In the genomic region with DNA sequence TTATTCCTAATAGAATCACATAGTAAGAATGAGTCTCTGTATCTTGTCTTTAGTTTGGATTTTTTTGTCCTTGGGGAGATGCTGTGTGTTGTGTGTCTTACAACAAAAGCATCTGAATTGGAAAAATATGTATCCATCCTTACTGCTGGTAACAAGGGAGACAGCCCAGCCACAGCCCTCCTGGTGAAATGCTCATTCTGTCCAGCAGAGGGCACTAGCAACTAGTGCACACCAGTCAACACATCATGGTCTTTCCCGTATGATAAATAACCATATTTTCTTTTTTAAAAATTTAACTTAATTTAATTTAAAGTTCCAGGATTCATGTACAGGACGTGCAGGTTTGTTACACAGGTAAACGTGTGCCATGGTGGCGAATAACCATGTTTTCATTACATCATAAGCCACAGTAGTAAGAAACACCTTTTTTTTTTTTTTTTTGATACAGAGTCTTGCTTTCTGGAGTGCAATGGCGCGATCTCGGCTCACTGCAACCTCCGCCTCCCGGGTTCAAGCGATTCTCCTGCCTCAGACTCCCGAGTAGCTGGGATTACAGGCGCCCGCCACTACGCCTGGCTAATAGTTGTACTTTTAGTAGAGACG, we compare ENCODE assay signal across 9 cellular contexts.
A peak's percentile ranks its signal among the peaks of the same experiment; 100 is the strongest.
DNase-seq lines count a peak whose midpoint lies in the region; ATAC-seq, FAIRE-seq and TF ChIP-seq lines count a peak whose summit lies in the region.
"Had no signal": no experiment of that assay in that cellular context is flagged by ENCODE, and none has a peak within 500 bp of the region (broad histone marks: within the 10 kb centered on the region; RNA-seq: fewer than 3 reads in every experiment).

No MANE protein-coding gene starts in this region.

- H3K27ac ChIP-seq in CD8-positive, alpha-beta memory T cell (ENCODE audit: low read depth, low read length), result no peak overlapping the region
- H3K27ac ChIP-seq in H1 (ENCODE audit: low read depth, low read length), result no peak overlapping the region

- H4K20me1 ChIP-seq in H1 (replicated peaks in 1 of 2; ENCODE audit: control insufficient read depth in 1 of 2, insufficient read depth in 2 of 2, low read length in 2 of 2), result no peaks in the 10 kb centered on the region

- no peak overlapping the region for H3K14ac ChIP-seq in H1 (ENCODE audit: insufficient read length)

- H3K4me2 ChIP-seq in H1 (ENCODE audit: insufficient read depth in 1 of 2, low read depth in 2 of 2, low read length in 2 of 2), result no peak overlapping the region

- peaks cover 18 to 53% of the 10 kb centered on the region in 2 donors for H3K27me3 Mint-ChIP-seq in CD8-positive, alpha-beta memory T cell
- peaks cover 12% of the 10 kb centered on the region for H3K27me3 Mint-ChIP-seq in activated CD8-positive, alpha-beta T cell treated with anti-CD3 and anti-CD28 coated beads for 36 hours
- peaks cover 8% of the 10 kb centered on the region for H3K27me3 Mint-ChIP-seq in mesothelial cell of epicardium (ENCODE audit: low read depth)

- H4K8ac ChIP-seq in H1 (ENCODE audit: extremely low read depth, insufficient read depth, low read length), result no peak overlapping the region

- intact Hi-C loops in activated CD8-positive, alpha-beta T cell treated with anti-CD3 and anti-CD28 coated beads for 36 hours (cut with micrococcal nuclease), result loop anchor here (2.0 to 10.0 kb wide), 2 partner anchors 1084 to 1498 kb away; no protein-coding TSS in a partner anchor

- H4K5ac ChIP-seq in H1 (ENCODE audit: insufficient read length, low read depth, low read length), result no peak overlapping the region

- no peaks in the 10 kb centered on the region for H3K79me2 ChIP-seq in H1 (ENCODE audit: control insufficient read depth in 1 of 2, insufficient read depth in 2 of 2, low read length in 2 of 2)

- H3K23ac ChIP-seq in H1 (ENCODE audit: insufficient read length), result no peak overlapping the region

- H3K9me3 ChIP-seq in CD8-positive, alpha-beta memory T cell (ENCODE audit: low read length), result no peaks in the 10 kb centered on the region
- no peaks in the 10 kb centered on the region for H3K9me3 ChIP-seq in H1 (ENCODE audit: insufficient read depth in 2 of 2, low read depth in 1 of 2, low read length in 1 of 2)

- H2BK12ac ChIP-seq in H1 (ENCODE audit: low read depth, low read length), result no peak overlapping the region

- no peak overlapping the region for H3K9ac ChIP-seq in H1 (replicated peaks in 1 of 4; ENCODE audit: extremely low read depth in 1 of 4, low read depth in 3 of 4, low read length in 3 of 4)

- no peak overlapping the region for H4K91ac ChIP-seq in H1 (replicated peaks; ENCODE audit: insufficient read length, low read length)

- no peak overlapping the region for H2BK15ac ChIP-seq in H1 (ENCODE audit: low read length)

- no peaks in the 10 kb centered on the region for H3K36me3 Mint-ChIP-seq in CD8-positive, alpha-beta memory T cell
- no peaks in the 10 kb centered on the region for H3K36me3 Mint-ChIP-seq in activated CD8-positive, alpha-beta T cell treated with anti-CD3 and anti-CD28 coated beads for 36 hours (ENCODE audit: low read depth)
- no peaks in the 10 kb centered on the region for H3K36me3 Mint-ChIP-seq in mesothelial cell of epicardium

- no peaks in the 10 kb centered on the region for H3K4me1 Mint-ChIP-seq in CD8-positive, alpha-beta memory T cell
- H3K4me1 Mint-ChIP-seq in activated CD8-positive, alpha-beta T cell treated with anti-CD3 and anti-CD28 coated beads for 36 hours (ENCODE audit: low read depth), result no peaks in the 10 kb centered on the region
- H3K4me1 Mint-ChIP-seq in mesothelial cell of epicardium, result peaks cover 16% of the 10 kb centered on the region

- no peak overlapping the region for H3K4me3 Mint-ChIP-seq in CD8-positive, alpha-beta memory T cell
- H3K4me3 Mint-ChIP-seq in activated CD8-positive, alpha-beta T cell treated with anti-CD3 and anti-CD28 coated beads for 36 hours, result no peak overlapping the region
- H3K4me3 Mint-ChIP-seq in mesothelial cell of epicardium, result peak overlapping the region; percentile 1

- H3K4me1 ChIP-seq in CD8-positive, alpha-beta memory T cell (ENCODE audit: insufficient read depth, low read length), result no peaks in the 10 kb centered on the region
- H3K4me1 ChIP-seq in H1 (replicated peaks in 1 of 4; ENCODE audit: control insufficient read depth in 3 of 4, insufficient read depth in 4 of 4, low read length in 3 of 4), result no peaks in the 10 kb centered on the region

- H3K27me3 ChIP-seq in CD8-positive, alpha-beta memory T cell (ENCODE audit: insufficient read depth, low read length, poor library complexity, severe bottlenecking), result no peaks in the 10 kb centered on the region
- no peaks in the 10 kb centered on the region for H3K27me3 ChIP-seq in H1 (replicated peaks in 1 of 4; ENCODE audit: control insufficient read depth in 3 of 4, extremely low read depth in 1 of 4, insufficient read depth in 3 of 4, low read length in 3 of 4)

- TF ChIP-seq POLR2A in H1 (IDR thresholded peaks at IDR 0.05; ENCODE audit: control extremely low read depth in 1 of 2, low read depth in 2 of 2, low read length in 2 of 2), result no peak

- no peak overlapping the region for H2AK5ac ChIP-seq in H1 (ENCODE audit: low read depth, low read length)

- no peak for TF ChIP-seq EP300 in H1 (IDR thresholded peaks at IDR 0.05; ENCODE audit: borderline replicate concordance in 1 of 2, low read depth in 2 of 2, low read length in 2 of 2)

- no peak overlapping the region for H2BK20ac ChIP-seq in H1 (ENCODE audit: low read length)

- H3K23me2 ChIP-seq in H1 (ENCODE audit: low read depth, low read length), result no peaks in the 10 kb centered on the region

- DNase-seq in CD8-positive, alpha-beta memory T cell, result peak; percentile 48 to 75 (median 55)
- DNase-seq in NCI-H748 treated with DMSO at 0.1 percent for 48 hours (lab: John Stamatoyannopoulos, UW), result peak; percentile 23
- DNase-seq in activated CD8-positive, alpha-beta T cell treated with anti-CD3 and anti-CD28 coated beads for 36 hours, result peak; percentile 82
- DNase-seq in H1 (ENCODE audit: low read depth in 1 of 2, low spot score in 2 of 2), result peak; percentile 56 to 89
- DNase-seq in mesothelial cell of epicardium (ENCODE audit: low spot score in 2 of 2, unreplicated experiment in 2 of 2), result peak; percentile 47 to 85
- DNase-seq in stimulated activated CD8-positive, alpha-beta memory T cell treated with anti-CD3 and anti-CD28 coated beads, Interleukin-2, amount 100 ng/mL, for 48 hours (ENCODE audit: low read depth in 2 of 2), result peak; percentile 38 to 52

- no peak overlapping the region for H3K56ac ChIP-seq in H1 (replicated peaks; ENCODE audit: insufficient read length, low read depth, low read length)

- no peaks in the 10 kb centered on the region for H3K79me1 ChIP-seq in H1 (ENCODE audit: low read depth, low read length)

- H3K4ac ChIP-seq in H1 (replicated peaks; ENCODE audit: insufficient read length, low read depth, low read length), result no peak overlapping the region

- peak; percentile 92 for TF ChIP-seq CTCF in activated CD8-positive, alpha-beta T cell treated with anti-CD3 and anti-CD28 coated beads for 36 hours (IDR thresholded peaks at IDR 0.05)
- TF ChIP-seq CTCF in H1 (IDR thresholded peaks at IDR 0.05; ENCODE audit: control extremely low read depth in 1 of 3, insufficient read depth in 1 of 3, low read depth in 1 of 3, low read length in 3 of 3) (peak; percentile 67 to 87 (median 85)), mesothelial cell of epicardium (IDR thresholded peaks at IDR 0.05; ENCODE audit: unreplicated experiment) (peak; percentile 88)

- ATAC-seq in GM19324 (IDR thresholded peaks at IDR 0.05; ENCODE audit: low FRiP score, unreplicated experiment) (peak; percentile 72), HG03439 (IDR thresholded peaks at IDR 0.05; ENCODE audit: unreplicated experiment) (peak; percentile 93)
- ATAC-seq in activated CD8-positive, alpha-beta T cell treated with anti-CD3 and anti-CD28 coated beads for 36 hours, result peak; percentile 82

- CTCF ChIA-PET in CD8-positive, alpha-beta memory T cell (lab: Charles Lee), result interaction anchor here (1.3 kb wide), 1 partner anchor 1084 kb away, joined by 3 read pairs; no protein-coding TSS in a partner anchor
- CTCF ChIA-PET in activated CD8-positive, alpha-beta T cell treated with anti-CD3 and anti-CD28 coated beads for 36 hours (lab: Charles Lee), result interaction anchor here (3.4 kb wide), 1 partner anchor 1085 kb away, joined by 12 read pairs; no protein-coding TSS in a partner anchor
- CTCF ChIA-PET in H1 (lab: Charles Lee; ENCODE audit: partially characterized antibody), result interaction anchor here (0.7 to 1.8 kb wide), 7 partner anchors 13 to 1000 kb away, joined by 3 to 9 read pairs (median 4); no protein-coding TSS in a partner anchor

- H3K27ac Mint-ChIP-seq in CD8-positive, alpha-beta memory T cell, result no peak overlapping the region
- H3K27ac Mint-ChIP-seq in activated CD8-positive, alpha-beta T cell treated with anti-CD3 and anti-CD28 coated beads for 36 hours, result no peak overlapping the region
- H3K27ac Mint-ChIP-seq in mesothelial cell of epicardium, result no peak overlapping the region

- H3K4me3 ChIP-seq in CD8-positive, alpha-beta memory T cell (ENCODE audit: low read length), result no peak overlapping the region
- no peak overlapping the region for H3K4me3 ChIP-seq in H1 (ENCODE audit: extremely low read depth in 1 of 4, insufficient read depth in 2 of 4, low read depth in 3 of 4, low read length in 4 of 4)

- POLR2A ChIA-PET in CD8-positive, alpha-beta memory T cell (lab: Charles Lee), result no interaction called here
- POLR2A ChIA-PET in activated CD8-positive, alpha-beta T cell treated with anti-CD3 and anti-CD28 coated beads for 36 hours (lab: Charles Lee), result no interaction called here
- POLR2A ChIA-PET in H1 (lab: Charles Lee; ENCODE audit: partially characterized antibody), result no interaction called here

- no peaks in the 10 kb centered on the region for H3K9me3 Mint-ChIP-seq in CD8-positive, alpha-beta memory T cell
- no peaks in the 10 kb centered on the region for H3K9me3 Mint-ChIP-seq in activated CD8-positive, alpha-beta T cell treated with anti-CD3 and anti-CD28 coated beads for 36 hours
- H3K9me3 Mint-ChIP-seq in mesothelial cell of epicardium, result no peaks in the 10 kb centered on the region

- FAIRE-seq in H1 (lab: Jason Lieb, UNC), result peak; percentile 65
- FAIRE-seq: colon had no signal

- H2AFZ ChIP-seq in H1 (ENCODE audit: low read length), result no peak overlapping the region

- WGBS in H1 (ENCODE audit: extremely low coverage in 1 of 2, insufficient coverage in 1 of 2, insufficient read length in 1 of 2, insufficient replicate concordance in 2 of 2, low coverage in 1 of 2, low lambda C conversion rate in 2 of 2, missing lambda C conversion rate in 1 of 2), 2 experiments, result 68% methylated on average over 15 of the region's 15 CpGs; no CpG with 5 or more reads in 1 of the 2 experiments

- H2BK5ac ChIP-seq in H1 (ENCODE audit: low read depth, low read length), result no peak overlapping the region

- no peak overlapping the region for H2BK120ac ChIP-seq in H1 (replicated peaks; ENCODE audit: low read depth, low read length)

- H3K18ac ChIP-seq in H1 (ENCODE audit: extremely low read depth, low read length), result no peak overlapping the region

- peak; percentile 86 for TF ChIP-seq RAD21 in H1 (IDR thresholded peaks at IDR 0.05 in 1 of 2, conservative IDR thresholded peaks at IDR 0.05 in 1 of 2; ENCODE audit: low read depth in 2 of 2, low read length in 2 of 2)

- H3K36me3 ChIP-seq in CD8-positive, alpha-beta memory T cell (ENCODE audit: insufficient read depth, low read length), result no peaks in the 10 kb centered on the region
- no peaks in the 10 kb centered on the region for H3K36me3 ChIP-seq in H1 (ENCODE audit: control insufficient read depth in 2 of 4, insufficient read depth in 4 of 4, low read length in 3 of 4)

Comparison
In these comparisons a context has a peak if more than half of its experiments do, and no peak if none do; other contexts are left out.
1. DNase-seq: peak in every context shown above with its lines; median percentile 82 in activated CD8-positive, alpha-beta T cell treated with anti-CD3 and anti-CD28 coated beads for 36 hours; 72 in H1; 66 in mesothelial cell of epicardium; 55 in CD8-positive, alpha-beta memory T cell; 45 in stimulated activated CD8-positive, alpha-beta memory T cell treated with anti-CD3 and anti-CD28 coated beads, Interleukin-2, amount 100 ng/mL, for 48 hours; 23 in NCI-H748 treated with DMSO at 0.1 percent for 48 hours.